ENCODE assay signal across 13 cellular contexts in the genomic region with DNA sequence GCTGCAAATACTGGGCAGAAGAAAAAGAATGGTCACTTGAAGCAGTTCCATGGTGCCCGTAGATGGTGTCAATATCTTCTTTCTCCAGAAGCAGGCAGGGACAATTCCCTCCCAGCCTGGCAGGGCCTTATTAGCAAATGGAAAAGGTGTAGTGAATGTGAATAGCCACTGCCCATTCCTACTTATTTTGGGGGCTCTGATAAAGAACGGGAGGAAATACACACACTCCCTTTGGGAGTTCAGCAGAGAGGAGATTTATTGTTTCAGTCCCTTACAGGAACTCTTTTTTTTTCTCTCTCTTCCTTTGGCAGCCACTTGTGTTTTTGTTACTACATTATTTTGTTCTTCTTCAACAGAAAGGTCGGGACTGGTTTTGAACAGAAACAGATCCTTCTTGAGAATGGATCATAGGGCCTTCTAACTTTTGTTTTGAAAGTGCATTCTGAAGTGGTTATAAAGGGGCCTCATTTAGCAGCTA. TPM values are rescaled to one million over a fixed set of nuclear protein-coding genes. Genes with fewer than 3 reads are reported as not detected.
A peak's percentile ranks its signal among the peaks of the same experiment; 100 is the strongest.
DNase-seq lines count a peak whose midpoint lies in the region; ATAC-seq and TF ChIP-seq lines count a peak whose summit lies in the region.
"Had no signal": no experiment of that assay in that cellular context is flagged by ENCODE, and none has a peak within 500 bp of the region (broad histone marks: within the 10 kb centered on the region; RNA-seq: fewer than 3 reads in every experiment).

A gene with protein sequence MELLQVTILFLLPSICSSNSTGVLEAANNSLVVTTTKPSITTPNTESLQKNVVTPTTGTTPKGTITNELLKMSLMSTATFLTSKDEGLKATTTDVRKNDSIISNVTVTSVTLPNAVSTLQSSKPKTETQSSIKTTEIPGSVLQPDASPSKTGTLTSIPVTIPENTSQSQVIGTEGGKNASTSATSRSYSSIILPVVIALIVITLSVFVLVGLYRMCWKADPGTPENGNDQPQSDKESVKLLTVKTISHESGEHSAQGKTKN (minus strand): TSS at position 159 of the 478 bp plus-strand sequence. CDS start 108 bp downstream, at position 51.

- ATAC-seq in left ventricle myocardium superior (peak; percentile 78), GM21825 (IDR thresholded peaks at IDR 0.05; ENCODE audit: unreplicated experiment) (no peak)
- ATAC-seq in activated T-cell treated with anti-CD3 and anti-CD28 coated beads, Interleukin-2, amount 50 U/mL, for 4 hours: no peak

- TF ChIP-seq CTCF in coronary artery (IDR thresholded peaks at IDR 0.05): no peak

- H3K27me3 ChIP-seq in BLaER1 (no peaks in the 10 kb centered on the region), SJCRH30 (no peaks in the 10 kb centered on the region)

- H4K20me1 ChIP-seq in BLaER1: no peaks in the 10 kb centered on the region

- DNase-seq in coronary artery (ENCODE audit: low spot score): no peak
- DNase-seq in left ventricle myocardium superior: no peak
- peak; percentile 11 for DNase-seq in renal cortical epithelial cell (ENCODE audit: low read depth)
- no peak for DNase-seq in NCI-H2196 (lab: John Stamatoyannopoulos, UW; ENCODE audit: unreplicated experiment)
- DNase-seq in SJCRH30: no peak
- no peak for DNase-seq in activated T-cell treated with anti-CD3 and anti-CD28 coated beads, Interleukin-2, amount 50 U/mL, for 4 hours
- DNase-seq: activated CD4-positive, alpha-beta T cell treated with anti-CD3 and anti-CD28 coated beads for 48 hours; activated effector memory CD4-positive, alpha-beta T cell treated with Interleukin-2 at 50 U/mL for 16 hours; NCI-H1105 treated with DMSO at 0.1 percent for 48 hours; NCI-H69; stimulated activated naive CD4-positive, alpha-beta T cell had no signal

- H3K4me2 ChIP-seq in BLaER1: peak within 1 kb of the TSS; percentile 55

- H3K4me1 ChIP-seq in BLaER1 (peaks cover 18% of the 10 kb centered on the region), SJCRH30 (no peaks in the 10 kb centered on the region)

- no peak within 1 kb of the TSS for H3K4me3 ChIP-seq in BLaER1
- H3K4me3 ChIP-seq in coronary artery: peak within 1 kb of the TSS; percentile 42
- no peak within 1 kb of the TSS for H3K4me3 ChIP-seq in SJCRH30

- no peaks in the 10 kb centered on the region for H3K4me1 Mint-ChIP-seq in activated T-cell treated with anti-CD3 and anti-CD28 coated beads, Interleukin-2, amount 50 U/mL, for 4 hours (ENCODE audit: low read depth)

- no peak within 1 kb of the TSS for H3K9ac ChIP-seq in BLaER1

- H3K27ac ChIP-seq in BLaER1 (no peak within 1 kb of the TSS), coronary artery (peak within 1 kb of the TSS in 1 of 2 donors; percentile 44), SJCRH30 (no peak within 1 kb of the TSS)

- no peaks in the 10 kb centered on the region for H3K36me3 ChIP-seq in BLaER1
- no peaks in the 10 kb centered on the region for H3K36me3 ChIP-seq in SJCRH30

- H3K9me3 ChIP-seq in BLaER1 (no peaks in the 10 kb centered on the region), SJCRH30 (replicated peaks) (no peaks in the 10 kb centered on the region)

- intact Hi-C loops in left ventricle myocardium superior (cut with micrococcal nuclease): no loop called here

- no peaks in the 10 kb centered on the region for H3K36me3 Mint-ChIP-seq in activated T-cell treated with anti-CD3 and anti-CD28 coated beads, Interleukin-2, amount 50 U/mL, for 4 hours (ENCODE audit: insufficient read depth)

- H3K4me3 Mint-ChIP-seq in activated T-cell treated with anti-CD3 and anti-CD28 coated beads, Interleukin-2, amount 50 U/mL, for 4 hours: no peak within 1 kb of the TSS

- peaks cover 12% of the 10 kb centered on the region for H3K27me3 Mint-ChIP-seq in activated T-cell treated with anti-CD3 and anti-CD28 coated beads, Interleukin-2, amount 50 U/mL, for 4 hours (ENCODE audit: low read depth)

- no peaks in the 10 kb centered on the region for H3K9me3 Mint-ChIP-seq in activated T-cell treated with anti-CD3 and anti-CD28 coated beads, Interleukin-2, amount 50 U/mL, for 4 hours

RNA-seq across cellular contexts. Expression of the gene that starts here (rescaled TPM):
- total RNA-seq in left ventricle myocardium superior: 39.6 TPM
- total RNA-seq in renal cortical epithelial cell: 0.40 and 0.69 TPM in 2 replicates
- 0.30 TPM in 1 of 2 replicates, not detected in the other for total RNA-seq in SJCRH30 (2014; rRNA removed; shearing (Covaris generic))
- total RNA-seq in activated T-cell treated with anti-CD3 and anti-CD28 coated beads, Interleukin-2, amount 50 U/mL, for 4 hours: not detected

Comparison
In these comparisons a context has a peak if more than half of its experiments do, and no peak if none do; other contexts are left out.
1. RNA of the gene that starts here (total RNA-seq): 39.6 TPM in left ventricle myocardium superior (single experiment); 0.40 to 0.69 TPM in renal cortical epithelial cell, 0.30 TPM in SJCRH30 and not detected in activated T-cell treated with anti-CD3 and anti-CD28 coated beads, Interleukin-2, amount 50 U/mL, for 4 hours; every median in the first group is over 10 times any median in the second.
2. Peak in DNase-seq in renal cortical epithelial cell; RNA of the gene not detected or under 1 TPM.